Comparison of ENCODE assay signal across 17 cellular contexts in genomic region chr4:768995-769394, GRCh38. TPM values are rescaled to one million over a fixed set of nuclear protein-coding genes. Genes with fewer than 3 reads are reported as not detected.
DNase-seq lines count a peak whose midpoint lies in the region; ATAC-seq, FAIRE-seq and TF ChIP-seq lines count a peak whose summit lies in the region.
"Had no signal": no experiment of that assay in that cellular context is flagged by ENCODE, and none has a peak within 500 bp of the region (broad histone marks: within the 10 kb centered on the region; RNA-seq: fewer than 3 reads in every experiment).

No MANE protein-coding gene starts in this region.

- no peak overlapping the region for H2BK120ac ChIP-seq in H1 (replicated peaks; ENCODE audit: low read depth, low read length)
- H2BK120ac ChIP-seq in neuronal stem cell (ENCODE audit: low read depth, low read length) = no peak overlapping the region

- peak; percentile 15 for DNase-seq in natural killer cell treated with Interleukin-12 subunit alpha and Interleukin-12 subunit beta and Interleukin-15 and Interleukin-18, amount 100 ng/mL, for 72 hours (ENCODE audit: low spot score)
- DNase-seq in natural killer cell (no peak), H1 (ENCODE audit: low read depth in 1 of 2, low spot score in 2 of 2) (no peak), neuronal stem cell (ENCODE audit: low spot score) (no peak), spleen (no peak), Calu3 (no peak)
- DNase-seq in stimulated activated CD4-positive, alpha-beta T cell treated with anti-CD3 and anti-CD28 coated beads, Interleukin-4, amount 100 ng/mL, for 24 hours = no peak
- DNase-seq: AML-193, DMS79, GOT3, MG63, NCI-H1105, NCI-H187 treated with DMSO at 0.1 percent for 48 hours, NCI-H446 had no signal

- TF ChIP-seq POLR2A in H1 (IDR thresholded peaks at IDR 0.05; ENCODE audit: control extremely low read depth in 1 of 2, low read depth in 2 of 2, low read length in 2 of 2) = no peak
- no peak for TF ChIP-seq POLR2A in spleen (IDR thresholded peaks at IDR 0.05)

- BruUV-seq in Calu3 (replicated peaks; lab: Mats Ljungman, UMichigan) = no TSS peak

- H2BK20ac ChIP-seq in H1 (ENCODE audit: low read length) = no peak overlapping the region

- H3K4me1 Mint-ChIP-seq in natural killer cell treated with Interleukin-12 subunit alpha and Interleukin-12 subunit beta and Interleukin-15 and Interleukin-18, amount 100 ng/mL, for 72 hours (ENCODE audit: low read depth in 2 of 2) = peaks cover 17 to 18% of the 10 kb centered on the region in 2 donors
- peaks cover 13 to 16% of the 10 kb centered on the region in 2 donors for H3K4me1 Mint-ChIP-seq in natural killer cell
- no peaks in the 10 kb centered on the region for H3K4me1 Mint-ChIP-seq in Calu3 (ENCODE audit: low read depth, unreplicated experiment)

- H3K27ac Mint-ChIP-seq in natural killer cell treated with Interleukin-12 subunit alpha and Interleukin-12 subunit beta and Interleukin-15 and Interleukin-18, amount 100 ng/mL, for 72 hours = no peak overlapping the region
- H3K27ac Mint-ChIP-seq in natural killer cell (no peak overlapping the region), Calu3 (ENCODE audit: unreplicated experiment) (no peak overlapping the region)

- H3K27me3 ChIP-seq in H1 (replicated peaks in 1 of 4; ENCODE audit: control insufficient read depth in 3 of 4, extremely low read depth in 1 of 4, insufficient read depth in 3 of 4, low read length in 3 of 4) (no peaks in the 10 kb centered on the region), neuronal stem cell (ENCODE audit: control insufficient read depth in 3 of 3, insufficient read depth in 3 of 3, low read depth in 1 of 3, low read length in 3 of 3) (no peaks in the 10 kb centered on the region), spleen (replicated peaks in 1 of 7) (no peaks in the 10 kb centered on the region)
- H3K27me3 ChIP-seq: MG63 had no signal

- FAIRE-seq in H1 (lab: Jason Lieb, UNC) = no peak
- FAIRE-seq: GM12892, GM19239 had no signal

- no peak overlapping the region for H3K14ac ChIP-seq in H1 (ENCODE audit: insufficient read length)
- H3K14ac ChIP-seq in neuronal stem cell (ENCODE audit: low read length) = no peak overlapping the region

- H4K5ac ChIP-seq in H1 (ENCODE audit: insufficient read length, low read depth, low read length) = no peak overlapping the region

- TF ChIP-seq CTCF in natural killer cell (IDR thresholded peaks at IDR 0.05) (no peak), H1 (IDR thresholded peaks at IDR 0.05; ENCODE audit: control extremely low read depth in 1 of 3, insufficient read depth in 1 of 3, low read depth in 1 of 3, low read length in 3 of 3) (no peak), spleen (IDR thresholded peaks at IDR 0.05 in 8 of 11, conservative IDR thresholded peaks at IDR 0.05 in 3 of 11) (no peak), Calu3 (IDR thresholded peaks at IDR 0.05; ENCODE audit: unreplicated experiment) (no peak)

- no peak overlapping the region for H3K4ac ChIP-seq in H1 (replicated peaks; ENCODE audit: insufficient read length, low read depth, low read length)
- H3K4ac ChIP-seq in neuronal stem cell (ENCODE audit: low read length) = no peak overlapping the region

- no peak overlapping the region for H4K8ac ChIP-seq in H1 (ENCODE audit: extremely low read depth, insufficient read depth, low read length)
- H4K8ac ChIP-seq in neuronal stem cell (ENCODE audit: low read depth, low read length) = peak overlapping the region; percentile 70

- ATAC-seq in natural killer cell treated with Interleukin-12 subunit alpha and Interleukin-12 subunit beta and Interleukin-15 and Interleukin-18, amount 100 ng/mL, for 72 hours = no peak
- no peak for ATAC-seq in natural killer cell
- ATAC-seq in HG02885 (IDR thresholded peaks at IDR 0.05; ENCODE audit: poor library complexity, unreplicated experiment) = no peak

- H4K91ac ChIP-seq in H1 (replicated peaks; ENCODE audit: insufficient read length, low read length) = no peak overlapping the region
- no peak overlapping the region for H4K91ac ChIP-seq in neuronal stem cell (ENCODE audit: low read depth, low read length, poor library complexity)

- H2AK5ac ChIP-seq in H1 (ENCODE audit: low read depth, low read length) (no peak overlapping the region), neuronal stem cell (ENCODE audit: low read depth, low read length) (no peak overlapping the region)

- H3K9me3 Mint-ChIP-seq in natural killer cell treated with Interleukin-12 subunit alpha and Interleukin-12 subunit beta and Interleukin-15 and Interleukin-18, amount 100 ng/mL, for 72 hours = no peaks in the 10 kb centered on the region
- H3K9me3 Mint-ChIP-seq in natural killer cell = no peaks in the 10 kb centered on the region
- H3K9me3 Mint-ChIP-seq in Calu3 (ENCODE audit: low read depth, unreplicated experiment) = no peaks in the 10 kb centered on the region

- H3K23ac ChIP-seq in H1 (ENCODE audit: insufficient read length) (no peak overlapping the region), neuronal stem cell (ENCODE audit: low read depth, low read length, poor library complexity) (peak overlapping the region; percentile 6)

- H3K23me2 ChIP-seq in H1 (ENCODE audit: low read depth, low read length) = no peaks in the 10 kb centered on the region

- H3K27ac ChIP-seq in H1 (ENCODE audit: low read depth, low read length) = no peak overlapping the region
- H3K27ac ChIP-seq in neuronal stem cell (replicated peaks; ENCODE audit: low read length) = no peak overlapping the region
- H3K27ac ChIP-seq in spleen = peak overlapping the region in 1 of 8 donors; percentile 10

- H2BK15ac ChIP-seq in H1 (ENCODE audit: low read length) (no peak overlapping the region), neuronal stem cell (ENCODE audit: low read length) (no peak overlapping the region)

- POLR2A ChIA-PET in H1 (lab: Charles Lee; ENCODE audit: partially characterized antibody) = interaction anchor here (1.0 to 1.4 kb wide), 2 partner anchors 9 to 16 kb away, joined by 3 to 5 read pairs; no protein-coding TSS in a partner anchor

- peaks cover 6 to 8% of the 10 kb centered on the region in 2 experiments; a peak in 2 of 4 replicates for H3K9me3 ChIP-seq in H1 (ENCODE audit: insufficient read depth in 2 of 2, low read depth in 1 of 2, low read length in 1 of 2)
- H3K9me3 ChIP-seq in neuronal stem cell (replicated peaks in 1 of 2; ENCODE audit: control insufficient read depth in 2 of 2, insufficient read depth in 1 of 2, low read depth in 1 of 2, low read length in 2 of 2) = peaks cover 14 to 29% of the 10 kb centered on the region in 2 donors
- H3K9me3 ChIP-seq in spleen = no peaks in the 10 kb centered on the region
- H3K9me3 ChIP-seq: MG63 had no signal

- no peak overlapping the region for H2AFZ ChIP-seq in H1 (ENCODE audit: low read length)
- H2AFZ ChIP-seq in neuronal stem cell (ENCODE audit: low read length) = no peak overlapping the region

- no peak for TF ChIP-seq RAD21 in H1 (IDR thresholded peaks at IDR 0.05 in 1 of 2, conservative IDR thresholded peaks at IDR 0.05 in 1 of 2; ENCODE audit: low read depth in 2 of 2, low read length in 2 of 2)

- H3K18ac ChIP-seq in H1 (ENCODE audit: extremely low read depth, low read length) (no peak overlapping the region), neuronal stem cell (ENCODE audit: low read length) (no peak overlapping the region)

- H3K36me3 ChIP-seq in H1 (ENCODE audit: control insufficient read depth in 2 of 4, insufficient read depth in 4 of 4, low read length in 3 of 4) (peaks cover 2 to 35% (median 19%) of the 10 kb centered on the region in 4 experiments; a peak in 7 of 8 replicates), neuronal stem cell (replicated peaks in 1 of 2; ENCODE audit: control insufficient read depth in 2 of 2, insufficient read depth in 2 of 2, low read length in 2 of 2) (peaks cover 52 to 96% of the 10 kb centered on the region in 2 donors), spleen (peaks cover 0 to 100% (median 70%) of the 10 kb centered on the region in 6 donors)

- H3K4me1 ChIP-seq in H1 (replicated peaks in 1 of 4; ENCODE audit: control insufficient read depth in 3 of 4, insufficient read depth in 4 of 4, low read length in 3 of 4) (peaks cover 0 to 3% (median 0%) of the 10 kb centered on the region in 4 experiments; a peak in 2 of 7 replicates), neuronal stem cell (ENCODE audit: control insufficient read depth in 2 of 2, insufficient read depth in 1 of 2, low read depth in 1 of 2, low read length in 2 of 2) (peaks cover 0 to 2% of the 10 kb centered on the region in 2 donors), spleen (peaks cover 0 to 60% (median 26%) of the 10 kb centered on the region in 6 donors)

- H2BK5ac ChIP-seq in H1 (ENCODE audit: low read depth, low read length) = no peak overlapping the region
- H2BK5ac ChIP-seq in neuronal stem cell (ENCODE audit: low read length) = no peak overlapping the region

- CTCF ChIA-PET in H1 (lab: Charles Lee; ENCODE audit: partially characterized antibody) = interaction anchor here (0.6 to 2.7 kb wide), 5 partner anchors 14 to 837 kb away, joined by 3 to 6 read pairs (median 5); no protein-coding TSS in a partner anchor
- CTCF ChIA-PET in Calu3 (lab: Charles Lee) = no interaction called here

- H3K9ac ChIP-seq in H1 (replicated peaks in 1 of 4; ENCODE audit: extremely low read depth in 1 of 4, low read depth in 3 of 4, low read length in 3 of 4) (no peak overlapping the region), neuronal stem cell (ENCODE audit: low read depth, low read length, poor library complexity) (no peak overlapping the region)

- no peak overlapping the region for H3K56ac ChIP-seq in H1 (replicated peaks; ENCODE audit: insufficient read length, low read depth, low read length)

- H3K79me1 ChIP-seq in H1 (ENCODE audit: low read depth, low read length) (peaks cover 8% of the 10 kb centered on the region), neuronal stem cell (ENCODE audit: low read depth, low read length) (peaks cover 14% of the 10 kb centered on the region)

- peaks cover 18 to 33% of the 10 kb centered on the region in 2 experiments for H4K20me1 ChIP-seq in H1 (replicated peaks in 1 of 2; ENCODE audit: control insufficient read depth in 1 of 2, insufficient read depth in 2 of 2, low read length in 2 of 2)

- H3K4me2 ChIP-seq in H1 (ENCODE audit: insufficient read depth in 1 of 2, low read depth in 2 of 2, low read length in 2 of 2) (no peak overlapping the region), neuronal stem cell (ENCODE audit: insufficient read depth, low read length, poor library complexity, severe bottlenecking) (no peak overlapping the region)

- intact Hi-C loops in natural killer cell (cut with micrococcal nuclease) = no loop called here
- intact Hi-C loops in spleen (cut with DNase I; ENCODE audit: low total_unique reads) = loop anchor here (10.0 kb wide), 1 partner anchor 216 kb away; the partner anchor contains the start of gene IDUA
- intact Hi-C loops in Calu3 (cut with micrococcal nuclease; ENCODE audit: unreplicated experiment) = no loop called here

- H3K4me3 Mint-ChIP-seq in natural killer cell treated with Interleukin-12 subunit alpha and Interleukin-12 subunit beta and Interleukin-15 and Interleukin-18, amount 100 ng/mL, for 72 hours = no peak overlapping the region
- no peak overlapping the region for H3K4me3 Mint-ChIP-seq in natural killer cell
- no peak overlapping the region for H3K4me3 Mint-ChIP-seq in Calu3 (ENCODE audit: low read depth, unreplicated experiment)

- H2BK12ac ChIP-seq in H1 (ENCODE audit: low read depth, low read length) (no peak overlapping the region), neuronal stem cell (ENCODE audit: low read length) (no peak overlapping the region)

- TF ChIP-seq EP300 in H1 (IDR thresholded peaks at IDR 0.05; ENCODE audit: borderline replicate concordance in 1 of 2, low read depth in 2 of 2, low read length in 2 of 2) = no peak

- H3K79me2 ChIP-seq in H1 (ENCODE audit: control insufficient read depth in 1 of 2, insufficient read depth in 2 of 2, low read length in 2 of 2) = peaks cover 0 to 33% of the 10 kb centered on the region in 2 experiments; a peak in 3 of 4 replicates

- WGBS in H1 (ENCODE audit: extremely low coverage in 1 of 2, insufficient coverage in 1 of 2, insufficient read length in 1 of 2, insufficient replicate concordance in 2 of 2, low coverage in 1 of 2, low lambda C conversion rate in 2 of 2, missing lambda C conversion rate in 1 of 2), 2 experiments = 92% methylated on average over 12 of the region's 12 CpGs; no CpG with 5 or more reads in 1 of the 2 experiments
- WGBS in neuronal stem cell (ENCODE audit: extremely low coverage in 2 of 2, insufficient read length in 2 of 2, insufficient replicate concordance in 1 of 2), 2 donors = no CpG with 5 or more reads among the region's 12 CpGs
- 84 to 91% (median 88%) methylated on average over 12 of the region's 12 CpGs for WGBS in spleen, 5 donors

- no peaks in the 10 kb centered on the region for H3K27me3 Mint-ChIP-seq in natural killer cell treated with Interleukin-12 subunit alpha and Interleukin-12 subunit beta and Interleukin-15 and Interleukin-18, amount 100 ng/mL, for 72 hours
- H3K27me3 Mint-ChIP-seq in natural killer cell (ENCODE audit: low read depth in 2 of 2) = no peaks in the 10 kb centered on the region
- no peaks in the 10 kb centered on the region for H3K27me3 Mint-ChIP-seq in Calu3 (ENCODE audit: unreplicated experiment)

- no peaks in the 10 kb centered on the region for H3K36me3 Mint-ChIP-seq in natural killer cell treated with Interleukin-12 subunit alpha and Interleukin-12 subunit beta and Interleukin-15 and Interleukin-18, amount 100 ng/mL, for 72 hours
- no peaks in the 10 kb centered on the region for H3K36me3 Mint-ChIP-seq in natural killer cell
- peaks cover 60% of the 10 kb centered on the region for H3K36me3 Mint-ChIP-seq in Calu3 (ENCODE audit: insufficient read depth, unreplicated experiment)

- H3K4me3 ChIP-seq in H1 (ENCODE audit: extremely low read depth in 1 of 4, insufficient read depth in 2 of 4, low read depth in 3 of 4, low read length in 4 of 4) = no peak overlapping the region
- H3K4me3 ChIP-seq in neuronal stem cell (ENCODE audit: low read length in 2 of 2) = peak overlapping the region in 1 of 2 donors; percentile 10
- no peak overlapping the region for H3K4me3 ChIP-seq in spleen
- H3K4me3 ChIP-seq: MG63 had no signal

RNA-seq across cellular contexts. Expression of gene CPLX1, which starts 56.9 kb away (rescaled TPM):
- not detected for total RNA-seq in natural killer cell treated with Interleukin-12 subunit alpha and Interleukin-12 subunit beta and Interleukin-15 and Interleukin-18, amount 100 ng/mL, for 72 hours
- total RNA-seq in natural killer cell (not detected), spleen (10 to 100 TPM in 4 of 7 donors, 1 to 10 TPM in 3; 1.3 to 20.7 (median 12.4) TPM), Calu3 (2022) (0.42 and 0.93 TPM in 2 replicates)
- 0.56 and 0.67 TPM in 2 replicates for total RNA-seq in H1 (2021; fragmentation: NEBNext Ultra II Directional; extraction: Animal tissue kit (Norgen Biotek cat#: 25700))
- polyA plus RNA-seq in H1 (2011; rRNA removed) (0.32 and 1.3 TPM in 2 replicates), spleen (10 to 100 TPM in 2 of 3 donors, 1 to 10 TPM in 1; 5.1 to 12.3 (median 10.7) TPM)
- polyA plus RNA-seq in H1 (2011; cell fraction: cytosol; rRNA removed) = 0.35 TPM
- 3.7 TPM for polyA plus RNA-seq in H1 (2011; cell fraction: nucleus; rRNA removed)
- polyA plus RNA-seq in H1 (2012, experiment 1 of 2) = 0.76 to 1.5 TPM (median 1.1 TPM) in 4 replicates
- 0.46 TPM for polyA plus RNA-seq in H1 (2012, experiment 2 of 2)
- 0.63 TPM for polyA plus RNA-seq in H1 (2013, experiment 1 of 2)
- polyA plus RNA-seq in H1 (2013, experiment 2 of 2) = 0.74 TPM
- 0.07 TPM in 1 of 2 replicates, not detected in the other for polyA minus RNA-seq in H1 (2011; rRNA and poly(A)+ RNA removed)
- not detected for polyA minus RNA-seq in H1 (2011; cell fraction: cytosol; rRNA and poly(A)+ RNA removed)
- polyA minus RNA-seq in H1 (2011; cell fraction: nucleus; rRNA and poly(A)+ RNA removed) = not detected
- polyA plus RNA-seq in neuronal stem cell (2013, experiment 1 of 2) = 0.13 TPM
- 0.12 TPM for polyA plus RNA-seq in neuronal stem cell (2013, experiment 2 of 2)
